In the genomic region with DNA sequence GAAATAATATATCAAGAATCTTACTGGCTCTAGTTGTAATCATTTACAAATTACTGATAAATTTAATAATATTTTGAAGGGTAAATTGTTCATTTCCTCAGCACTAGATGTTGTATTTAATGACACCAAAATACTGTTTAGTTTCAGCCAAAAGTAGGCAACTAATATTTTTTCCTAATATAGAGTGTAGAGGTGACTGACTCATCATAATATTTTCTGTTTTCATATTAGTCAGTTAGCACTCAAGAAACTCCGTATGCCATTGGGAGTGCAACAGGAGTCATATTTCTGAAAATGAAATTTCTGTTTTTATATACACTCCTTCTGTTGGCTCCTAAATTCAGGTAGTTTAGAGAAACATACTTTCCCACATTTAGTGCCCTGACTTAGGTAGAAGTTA, we compare ENCODE assay signal across 13 cellular contexts. TPM values are rescaled to one million over a fixed set of nuclear protein-coding genes. Genes with fewer than 3 reads are reported as not detected.
DNase-seq lines count a peak whose midpoint lies in the region; ATAC-seq, FAIRE-seq and TF ChIP-seq lines count a peak whose summit lies in the region.
"Had no signal": no experiment of that assay in that cellular context is flagged by ENCODE, and none has a peak within 500 bp of the region (broad histone marks: within the 10 kb centered on the region; RNA-seq: fewer than 3 reads in every experiment).

No MANE protein-coding gene starts in this region.

- TF ChIP-seq CTCF in bronchial epithelial cell (IDR thresholded peaks at IDR 0.05; ENCODE audit: insufficient read depth, low read length, severe bottlenecking): no peak

- FAIRE-seq in bronchial epithelial cell (lab: Jason Lieb, UNC): no peak

- ATAC-seq in GM18499 (IDR thresholded peaks at IDR 0.05; ENCODE audit: insufficient read depth, unreplicated experiment) (peak; percentile 94), GM21529 (IDR thresholded peaks at IDR 0.05; ENCODE audit: unreplicated experiment) (peak; percentile 95), HG03159 (IDR thresholded peaks at IDR 0.05; ENCODE audit: unreplicated experiment) (peak; percentile 83)
- ATAC-seq: activated CD8-positive, alpha-beta memory T cell treated with anti-CD3 and anti-CD28 coated beads, Interleukin-2, amount 10 ng/mL, durations not matched to agents 7 days and 5 days; Right ventricle myocardium inferior had no signal

- peak; percentile 79 for DNase-seq in bronchial epithelial cell (ENCODE audit: low read depth)
- no peak for DNase-seq in KG1 (lab: John Stamatoyannopoulos, UW)
- DNase-seq in activated T-cell treated with anti-CD3 and anti-CD28 coated beads, Interleukin-2, amount 50 U/mL, for 1 hour: no peak
- no peak for DNase-seq in activated gamma-delta T cell treated with Interleukin-2 at 50 U/mL for 16 hours
- DNase-seq in amniotic stem cell (lab: John Stamatoyannopoulos, UW): no peak
- DNase-seq: activated CD8-positive, alpha-beta memory T cell treated with anti-CD3 and anti-CD28 coated beads, Interleukin-2, amount 10 ng/mL, durations not matched to agents 7 days and 5 days; dermis blood vessel endothelial cell; NCI-H1092 had no signal

- H3K4me3 ChIP-seq in bronchial epithelial cell (ENCODE audit: low read depth, low read length): no peak overlapping the region
- H3K4me3 ChIP-seq: BLaER1 had no signal

- H3K36me3 ChIP-seq in bronchial epithelial cell (ENCODE audit: control insufficient read depth, insufficient read depth, low read length): no peaks in the 10 kb centered on the region
- H3K36me3 ChIP-seq: BLaER1 had no signal

- H3K27me3 ChIP-seq in bronchial epithelial cell (ENCODE audit: control insufficient read depth, insufficient read depth, low read length): no peaks in the 10 kb centered on the region
- H3K27me3 ChIP-seq: BLaER1 had no signal

RNA-seq across cellular contexts. Expression of gene PTPN13, which starts 36.6 kb away (rescaled TPM):
- total RNA-seq in bronchial epithelial cell: 39.0 and 41.3 TPM in 2 replicates
